18 cellular contexts compared by ENCODE assay signal in the genomic region with DNA sequence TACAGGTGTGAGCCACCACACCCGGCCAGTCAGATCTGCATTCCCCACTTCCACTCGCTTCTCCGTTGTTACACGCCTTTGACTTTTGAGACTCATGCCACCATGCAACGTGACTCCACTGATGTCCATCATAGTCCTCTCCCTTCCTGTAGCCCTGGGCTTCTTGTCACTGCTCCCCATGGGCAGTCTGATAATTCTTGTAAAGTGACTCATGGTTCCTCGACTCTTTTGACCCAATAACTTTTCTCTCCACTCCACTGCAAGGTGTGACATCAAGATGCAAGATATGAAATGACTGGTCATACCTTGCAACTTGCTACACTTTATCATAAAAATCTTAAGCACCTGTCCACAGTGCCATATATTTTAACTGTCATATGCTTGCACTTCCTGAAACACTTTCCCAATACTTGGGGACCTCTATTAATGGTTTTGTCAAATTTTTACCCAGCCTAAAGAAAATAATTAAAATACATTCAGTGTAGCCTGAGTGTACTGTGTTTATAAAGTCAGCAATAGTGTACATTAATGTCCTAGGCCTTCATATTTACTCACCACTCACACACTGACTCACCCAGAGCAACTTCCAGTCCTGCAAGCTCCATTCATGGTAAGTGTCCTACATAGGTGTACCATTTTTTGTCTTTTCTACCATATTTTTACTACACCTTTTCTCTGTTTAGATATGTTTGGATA. TPM values are rescaled to one million over a fixed set of nuclear protein-coding genes. Genes with fewer than 3 reads are reported as not detected.
"Had no signal": no experiment of that assay in that cellular context is flagged by ENCODE, and none has a peak within 500 bp of the region (broad histone marks: within the 10 kb centered on the region; RNA-seq: fewer than 3 reads in every experiment).

No MANE protein-coding gene starts in this region.

- H3K27ac ChIP-seq: hepatocyte, neutrophil, ovary, upper lobe of left lung had no signal

- H3K36me3 Mint-ChIP-seq: naive thymus-derived CD4-positive, alpha-beta T cell had no signal

- H3K4me3 ChIP-seq: hepatocyte, ovary, smooth muscle cell, upper lobe of left lung had no signal

- H3K4me1 ChIP-seq: upper lobe of left lung had no signal

- H3K79me2 ChIP-seq: hepatocyte had no signal

- H3K9me3 ChIP-seq: neutrophil, ovary, upper lobe of left lung had no signal

- H3K4me2 ChIP-seq: hepatocyte, smooth muscle cell had no signal

- H3K27ac Mint-ChIP-seq: dendritic cell treated with granulocyte-macrophage colony-stimulating factor and Interleukin-4, amounts not matched to agents 40 ng/mL and 50 ng/mL, for 4 days; effector memory CD8-positive, alpha-beta T cell; naive thymus-derived CD4-positive, alpha-beta T cell; nephron progenitor cell had no signal

- H3K27me3 ChIP-seq: neutrophil, ovary, upper lobe of left lung had no signal

- H3K27me3 Mint-ChIP-seq: dendritic cell treated with granulocyte-macrophage colony-stimulating factor and Interleukin-4, amounts not matched to agents 40 ng/mL and 50 ng/mL, for 4 days had no signal

- H2AFZ ChIP-seq: hepatocyte had no signal

- DNase-seq: cerebellar nuclear complex; effector memory CD8-positive, alpha-beta T cell; erythroblast; foreskin melanocyte; head of caudate nucleus; mammary epithelial cell; naive thymus-derived CD4-positive, alpha-beta T cell; nephron progenitor cell; ovary; right cardiac atrium; stimulated activated CD4-positive, alpha-beta T cell treated with anti-CD3 and anti-CD28 coated beads, Interleukin-2, amount 100 ng/mL, for 48 hours; stimulated activated naive CD4-positive, alpha-beta T cell treated with Interleukin-2 at 50 U/mL for 16 hours; upper lobe of left lung had no signal

- H3K36me3 ChIP-seq: neutrophil, ovary, upper lobe of left lung had no signal

- ATAC-seq: effector memory CD8-positive, alpha-beta T cell; right cardiac atrium had no signal

- H3K9me3 Mint-ChIP-seq: dendritic cell treated with granulocyte-macrophage colony-stimulating factor and Interleukin-4, amounts not matched to agents 40 ng/mL and 50 ng/mL, for 4 days; effector memory CD8-positive, alpha-beta T cell had no signal

- H3K4me3 Mint-ChIP-seq: dendritic cell treated with granulocyte-macrophage colony-stimulating factor and Interleukin-4, amounts not matched to agents 40 ng/mL and 50 ng/mL, for 4 days; effector memory CD8-positive, alpha-beta T cell; naive thymus-derived CD4-positive, alpha-beta T cell; nephron progenitor cell had no signal

RNA-seq across cellular contexts. Expression of gene ANKRD18A, which starts 18.6 kb away (rescaled TPM):
- total RNA-seq: mesenteric fat pad, smooth muscle cell had no signal
